ENCODE assay signal across 19 cellular contexts in the genomic region with DNA sequence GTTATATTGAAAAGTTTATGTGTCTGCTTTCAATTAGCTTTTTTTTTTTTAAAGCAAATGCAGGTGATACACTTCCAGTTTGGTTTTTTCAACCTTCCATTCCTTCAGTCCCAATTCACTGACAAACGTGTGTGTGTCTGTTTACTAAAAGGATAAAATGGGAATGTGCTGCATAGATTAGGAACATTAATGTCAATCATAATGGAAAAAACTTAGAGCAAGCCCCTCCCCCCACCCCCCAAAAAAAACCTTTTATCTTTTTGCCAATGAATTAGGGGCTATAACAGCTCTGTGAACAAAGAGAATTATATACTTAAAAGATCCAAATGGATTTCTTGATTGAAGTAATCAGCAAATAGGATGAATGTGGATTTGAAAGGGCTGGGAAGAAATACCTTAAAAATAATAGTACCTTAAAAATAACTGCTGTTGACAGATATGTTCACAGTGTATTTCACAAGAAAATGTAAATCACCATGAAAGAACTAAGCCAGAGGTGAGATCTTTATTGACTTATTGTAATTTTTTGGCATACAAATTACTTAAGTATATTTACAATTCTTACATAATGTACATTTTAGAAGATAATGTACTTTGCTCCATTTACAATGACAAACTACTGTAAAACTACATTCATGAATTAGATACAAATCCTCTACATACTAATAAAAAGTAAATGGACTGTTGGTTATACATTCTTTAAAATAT. TPM values are rescaled to one million over a fixed set of nuclear protein-coding genes. Genes with fewer than 3 reads are reported as not detected.
DNase-seq lines count a peak whose midpoint lies in the region; ATAC-seq lines count a peak whose summit lies in the region.
"Had no signal": no experiment of that assay in that cellular context is flagged by ENCODE, and none has a peak within 500 bp of the region (broad histone marks: within the 10 kb centered on the region; RNA-seq: fewer than 3 reads in every experiment).

No MANE protein-coding gene starts in this region.

- no peak for DNase-seq in activated naive CD8-positive, alpha-beta T cell treated with anti-CD3 and anti-CD28 coated beads for 36 hours
- DNase-seq in NCI-H69 (lab: John Stamatoyannopoulos, UW) (peak; percentile 31), T-helper 17 cell (no peak), D341Med (ENCODE audit: low spot score) (no peak), NCI-H1694 (lab: John Stamatoyannopoulos, UW) (no peak), GM19238 (ENCODE audit: insufficient read length, low spot score) (no peak)
- DNase-seq in stimulated activated effector memory CD8-positive, alpha-beta T cell treated with anti-CD3 and anti-CD28 coated beads, Interleukin-12 subunit alpha, Interleukin-12 subunit beta, amount 100 ng/mL, for 72 hours (ENCODE audit: low spot score in 2 of 2), result no peak
- DNase-seq: ACHN; C1 segment of cervical spinal cord; Calu3; CD4-positive, alpha-beta memory T cell; COR-L47; DMS153; DND-41; GM23248; H7; HCEC 1CT had no signal

- ATAC-seq in T-helper 17 cell, result no peak
- no peak for ATAC-seq in stimulated activated effector memory CD8-positive, alpha-beta T cell treated with anti-CD3 and anti-CD28 coated beads, Interleukin-12 subunit alpha, Interleukin-12 subunit beta, amount 100 ng/mL, for 72 hours
- ATAC-seq: A549 had no signal

- H3K4me3 Mint-ChIP-seq in activated naive CD8-positive, alpha-beta T cell, result no peak overlapping the region
- no peak overlapping the region for H3K4me3 Mint-ChIP-seq in activated naive CD8-positive, alpha-beta T cell treated with anti-CD3 and anti-CD28 coated beads for 36 hours
- no peak overlapping the region for H3K4me3 Mint-ChIP-seq in T-helper 17 cell
- H3K4me3 Mint-ChIP-seq in stimulated activated effector memory CD8-positive, alpha-beta T cell treated with anti-CD3 and anti-CD28 coated beads, Interleukin-12 subunit alpha, Interleukin-12 subunit beta, amount 100 ng/mL, for 72 hours, result no peak overlapping the region

- no peaks in the 10 kb centered on the region for H3K36me3 Mint-ChIP-seq in activated naive CD8-positive, alpha-beta T cell
- H3K36me3 Mint-ChIP-seq in activated naive CD8-positive, alpha-beta T cell treated with anti-CD3 and anti-CD28 coated beads for 36 hours, result no peaks in the 10 kb centered on the region
- no peaks in the 10 kb centered on the region for H3K36me3 Mint-ChIP-seq in T-helper 17 cell (ENCODE audit: low read depth)
- H3K36me3 Mint-ChIP-seq in stimulated activated effector memory CD8-positive, alpha-beta T cell treated with anti-CD3 and anti-CD28 coated beads, Interleukin-12 subunit alpha, Interleukin-12 subunit beta, amount 100 ng/mL, for 72 hours, result peaks cover 29% of the 10 kb centered on the region

- H3K4me1 Mint-ChIP-seq in activated naive CD8-positive, alpha-beta T cell (ENCODE audit: low read depth), result peaks cover 12% of the 10 kb centered on the region
- H3K4me1 Mint-ChIP-seq in activated naive CD8-positive, alpha-beta T cell treated with anti-CD3 and anti-CD28 coated beads for 36 hours, result peaks cover 16% of the 10 kb centered on the region
- peaks cover 7% of the 10 kb centered on the region for H3K4me1 Mint-ChIP-seq in T-helper 17 cell
- H3K4me1 Mint-ChIP-seq in stimulated activated effector memory CD8-positive, alpha-beta T cell treated with anti-CD3 and anti-CD28 coated beads, Interleukin-12 subunit alpha, Interleukin-12 subunit beta, amount 100 ng/mL, for 72 hours, result peaks cover 15% of the 10 kb centered on the region

- H3K9me3 ChIP-seq in T-helper 17 cell (ENCODE audit: control insufficient read depth, low read length, poor library complexity, severe bottlenecking), result no peaks in the 10 kb centered on the region
- H3K9me3 ChIP-seq: A549 had no signal

- peak overlapping the region; percentile 41 for H3K27ac Mint-ChIP-seq in activated naive CD8-positive, alpha-beta T cell
- no peak overlapping the region for H3K27ac Mint-ChIP-seq in activated naive CD8-positive, alpha-beta T cell treated with anti-CD3 and anti-CD28 coated beads for 36 hours
- peak overlapping the region; percentile 9 for H3K27ac Mint-ChIP-seq in T-helper 17 cell
- peak overlapping the region; percentile 15 for H3K27ac Mint-ChIP-seq in stimulated activated effector memory CD8-positive, alpha-beta T cell treated with anti-CD3 and anti-CD28 coated beads, Interleukin-12 subunit alpha, Interleukin-12 subunit beta, amount 100 ng/mL, for 72 hours

- no peaks in the 10 kb centered on the region for H3K27me3 Mint-ChIP-seq in activated naive CD8-positive, alpha-beta T cell
- H3K27me3 Mint-ChIP-seq in activated naive CD8-positive, alpha-beta T cell treated with anti-CD3 and anti-CD28 coated beads for 36 hours, result no peaks in the 10 kb centered on the region
- H3K27me3 Mint-ChIP-seq in T-helper 17 cell, result no peaks in the 10 kb centered on the region
- H3K27me3 Mint-ChIP-seq: CD4-positive, alpha-beta memory T cell had no signal

- no peaks in the 10 kb centered on the region for H3K9me3 Mint-ChIP-seq in activated naive CD8-positive, alpha-beta T cell (ENCODE audit: low read depth)
- no peaks in the 10 kb centered on the region for H3K9me3 Mint-ChIP-seq in activated naive CD8-positive, alpha-beta T cell treated with anti-CD3 and anti-CD28 coated beads for 36 hours
- H3K9me3 Mint-ChIP-seq in stimulated activated effector memory CD8-positive, alpha-beta T cell treated with anti-CD3 and anti-CD28 coated beads, Interleukin-12 subunit alpha, Interleukin-12 subunit beta, amount 100 ng/mL, for 72 hours, result no peaks in the 10 kb centered on the region
- H3K9me3 Mint-ChIP-seq: CD4-positive, alpha-beta memory T cell had no signal

RNA-seq across cellular contexts. Expression of a gene that starts 3.5 kb away (rescaled TPM):
- total RNA-seq in activated naive CD8-positive, alpha-beta T cell treated with anti-CD3 and anti-CD28 coated beads for 36 hours, result 1 to 10 TPM; 8.8 to 9.6 TPM
- total RNA-seq in T-helper 17 cell, result 1 to 10 TPM; 7.6 to 7.7 TPM
